ENCODE assay signal across 10 cellular contexts in genomic region chr6:28898710-28898965, GRCh38. TPM values are rescaled to one million over a fixed set of nuclear protein-coding genes. Genes with fewer than 3 reads are reported as not detected.
A peak's percentile ranks its signal among the peaks of the same experiment; 100 is the strongest.
DNase-seq lines count a peak whose midpoint lies in the region; ATAC-seq and TF ChIP-seq lines count a peak whose summit lies in the region.
"Had no signal": no experiment of that assay in that cellular context is flagged by ENCODE, and none has a peak within 500 bp of the region (broad histone marks: within the 10 kb centered on the region; RNA-seq: fewer than 3 reads in every experiment).

No MANE protein-coding gene starts in this region.

- H3K36me3 Mint-ChIP-seq in memory B cell, result peaks cover 28% of the 10 kb centered on the region

- no peaks in the 10 kb centered on the region; a peak in 2 of 22 replicates for H3K9me3 ChIP-seq in BLaER1 treated with 17β-estradiol and CSF1 and Interleukin-3, amounts not matched to agents 10 nM and 100 nM (replicated peaks in 1 of 11)
- no peaks in the 10 kb centered on the region for H3K9me3 ChIP-seq in DOHH2 (ENCODE audit: control insufficient read depth, insufficient read depth, low read length)

- peak overlapping the region; percentile 69 for H3K4me3 Mint-ChIP-seq in memory B cell

- peaks cover 28 to 48% (median 44%) of the 10 kb centered on the region in 11 experiments for H3K36me3 ChIP-seq in BLaER1 treated with 17β-estradiol and CSF1 and Interleukin-3, amounts not matched to agents 10 nM and 100 nM
- peaks cover 41% of the 10 kb centered on the region for H3K36me3 ChIP-seq in DOHH2 (ENCODE audit: control insufficient read depth, low read length)

- H3K4me3 ChIP-seq in BLaER1 treated with 17β-estradiol and CSF1 and Interleukin-3, amounts not matched to agents 10 nM and 100 nM, result peak overlapping the region in 4 of 10 experiments; percentile 38 to 71 (median 44); a peak in 5 of 20 replicates
- peak overlapping the region; percentile 93 for H3K4me3 ChIP-seq in DOHH2 (ENCODE audit: low read length)

- H3K27me3 Mint-ChIP-seq in memory B cell, result no peaks in the 10 kb centered on the region

- H3K9me3 Mint-ChIP-seq in memory B cell, result peaks cover 1% of the 10 kb centered on the region

- peak overlapping the region; percentile 55 to 91 (median 75); a peak in 19 of 22 replicates for H3K4me2 ChIP-seq in BLaER1 treated with 17β-estradiol and CSF1 and Interleukin-3, amounts not matched to agents 10 nM and 100 nM
- peak overlapping the region; percentile 90 for H3K4me2 ChIP-seq in DOHH2 (ENCODE audit: low read length)

- H3K27ac Mint-ChIP-seq in memory B cell, result no peak overlapping the region

- H3K27me3 ChIP-seq in BLaER1 treated with 17β-estradiol and CSF1 and Interleukin-3, amounts not matched to agents 10 nM and 100 nM, result no peaks in the 10 kb centered on the region
- no peaks in the 10 kb centered on the region for H3K27me3 ChIP-seq in DOHH2 (ENCODE audit: control insufficient read depth, low read length)

- H3K27ac ChIP-seq in BLaER1 treated with 17β-estradiol and CSF1 and Interleukin-3, amounts not matched to agents 10 nM and 100 nM, result peak overlapping the region in 10 of 11 experiments; percentile 40 to 98 (median 80); a peak in 15 of 22 replicates
- H3K27ac ChIP-seq in DOHH2 (ENCODE audit: low read depth, low read length) (peak overlapping the region; percentile 88; the same call in 1 of the 2 replicates), VCaP (peak overlapping the region; percentile 96), substantia nigra (ENCODE audit: low read depth, low read length, poor library complexity, severe bottlenecking) (no peak overlapping the region)

- ATAC-seq in memory B cell (ENCODE audit: low read depth), result no peak
- ATAC-seq in HG03354 (IDR thresholded peaks at IDR 0.05; ENCODE audit: poor library complexity, severe bottlenecking, unreplicated experiment), result no peak

- H3K9ac ChIP-seq in BLaER1 treated with 17β-estradiol and CSF1 and Interleukin-3, amounts not matched to agents 10 nM and 100 nM, result peak overlapping the region in 9 of 11 experiments; percentile 47 to 67 (median 56); a peak in 11 of 22 replicates

- peaks cover 0 to 30% (median 15%) of the 10 kb centered on the region in 11 experiments; a peak in 11 of 22 replicates for H4K20me1 ChIP-seq in BLaER1 treated with 17β-estradiol and CSF1 and Interleukin-3, amounts not matched to agents 10 nM and 100 nM
- H4K20me1 ChIP-seq in DOHH2 (ENCODE audit: control insufficient read depth, insufficient read depth, low read depth, low read length), result no peaks in the 10 kb centered on the region

- H3K4me1 ChIP-seq in BLaER1 treated with 17β-estradiol and CSF1 and Interleukin-3, amounts not matched to agents 10 nM and 100 nM, result peaks cover 6 to 40% (median 27%) of the 10 kb centered on the region in 10 experiments; a peak in 17 of 20 replicates
- peaks cover 46% of the 10 kb centered on the region for H3K4me1 ChIP-seq in DOHH2 (ENCODE audit: control insufficient read depth, low read length)

- peaks cover 21% of the 10 kb centered on the region for H3K4me1 Mint-ChIP-seq in memory B cell

- TF ChIP-seq CTCF in DOHH2 (IDR thresholded peaks at IDR 0.05; ENCODE audit: low read depth, low read length, poor library complexity, severe bottlenecking) (peak; percentile 26), VCaP (conservative IDR thresholded peaks at IDR 0.05) (no peak)

- no peaks in the 10 kb centered on the region for H3K79me2 ChIP-seq in DOHH2 (ENCODE audit: control insufficient read depth, low read length)

- no peaks in the 10 kb centered on the region for H3K9me2 ChIP-seq in DOHH2 (replicated peaks; ENCODE audit: control insufficient read depth, low read length)

- DNase-seq in memory B cell (ENCODE audit: low spot score in 2 of 2) (no peak), NCI-H446 (lab: John Stamatoyannopoulos, UW) (no peak), cerebellum (ENCODE audit: low spot score) (no peak), substantia nigra (lab: John Stamatoyannopoulos, UW) (no peak)
- DNase-seq: NCI-H1105 treated with DMSO at 0.1 percent for 48 hours, NCI-H524 had no signal

- peaks cover 59% of the 10 kb centered on the region for H3F3A ChIP-seq in DOHH2 (ENCODE audit: control insufficient read depth, insufficient read depth)

RNA-seq across cellular contexts. Expression of gene TRIM27, which starts 25.1 kb away (rescaled TPM):
- 75.8 TPM for total RNA-seq in cerebellum
